In the genomic region with DNA sequence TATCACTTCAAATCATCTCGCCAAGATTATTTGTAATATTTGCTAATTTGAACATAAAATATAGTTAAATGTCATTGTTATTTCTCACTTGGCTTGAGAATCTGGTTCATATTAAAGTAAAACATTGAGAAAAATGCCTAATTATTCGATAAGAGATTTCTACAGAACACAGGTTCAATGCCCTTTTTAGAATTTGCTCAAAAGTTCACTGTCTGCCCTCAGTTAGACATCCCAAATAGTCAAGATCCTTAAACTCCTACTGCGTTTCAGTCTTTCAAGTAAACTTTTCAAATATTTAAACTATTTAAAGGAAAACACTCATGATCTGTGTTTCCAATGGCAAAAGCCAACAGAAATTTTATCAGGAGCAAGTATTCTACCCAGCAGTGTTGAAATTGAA, we compare ENCODE assay signal across 1 cellular context.
TF ChIP-seq lines count a peak whose summit lies in the region.

No MANE protein-coding gene starts in this region.

TF ChIP-seq in HepG2, 621 proteins besides CTCF, POLR2A, EP300 and RAD21:
- TF ChIP-seq, protein P1, sequence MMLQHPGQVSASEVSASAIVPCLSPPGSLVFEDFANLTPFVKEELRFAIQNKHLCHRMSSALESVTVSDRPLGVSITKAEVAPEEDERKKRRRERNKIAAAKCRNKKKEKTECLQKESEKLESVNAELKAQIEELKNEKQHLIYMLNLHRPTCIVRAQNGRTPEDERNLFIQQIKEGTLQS (CRISPR knock-in tag; IDR thresholded peaks at IDR 0.05): no peak
- TF ChIP-seq ELF3 (CRISPR knock-in tag; IDR thresholded peaks at IDR 0.05) (no peak), ZNF142 (CRISPR knock-in tag; IDR thresholded peaks at IDR 0.05) (no peak), FOXK2 (IDR thresholded peaks at IDR 0.05) (no peak), NBN (conservative IDR thresholded peaks at IDR 0.05) (no peak), NFE2L2 (IDR thresholded peaks at IDR 0.05; ENCODE audit: low read length) (no peak)
- TF ChIP-seq, protein P2, sequence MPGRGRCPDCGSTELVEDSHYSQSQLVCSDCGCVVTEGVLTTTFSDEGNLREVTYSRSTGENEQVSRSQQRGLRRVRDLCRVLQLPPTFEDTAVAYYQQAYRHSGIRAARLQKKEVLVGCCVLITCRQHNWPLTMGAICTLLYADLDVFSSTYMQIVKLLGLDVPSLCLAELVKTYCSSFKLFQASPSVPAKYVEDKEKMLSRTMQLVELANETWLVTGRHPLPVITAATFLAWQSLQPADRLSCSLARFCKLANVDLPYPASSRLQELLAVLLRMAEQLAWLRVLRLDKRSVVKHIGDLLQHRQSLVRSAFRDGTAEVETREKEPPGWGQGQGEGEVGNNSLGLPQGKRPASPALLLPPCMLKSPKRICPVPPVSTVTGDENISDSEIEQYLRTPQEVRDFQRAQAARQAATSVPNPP (CRISPR knock-in tag; IDR thresholded peaks at IDR 0.05): no peak
